In the genomic region with DNA sequence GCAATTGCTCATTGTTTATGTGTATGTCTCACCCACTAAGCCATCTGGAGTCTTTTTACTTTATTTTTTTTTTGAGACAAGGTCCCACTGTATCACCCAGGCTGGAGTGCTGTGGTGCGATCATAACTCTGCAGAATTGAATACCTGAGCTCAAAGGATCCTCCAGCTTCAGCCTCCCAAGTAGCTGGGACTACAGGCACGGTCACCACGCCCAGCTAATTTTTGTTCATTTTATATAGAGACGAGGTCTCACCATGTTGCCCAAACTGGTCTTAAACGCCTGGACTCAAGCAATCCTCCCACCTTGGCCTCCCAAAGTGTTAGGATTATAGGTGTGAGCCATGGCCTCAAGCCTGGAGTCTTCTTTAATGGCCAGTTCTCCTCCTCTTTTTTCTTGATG, we compare ENCODE assay signal across 23 cellular contexts. TPM values are rescaled to one million over a fixed set of nuclear protein-coding genes. Genes with fewer than 3 reads are reported as not detected.
"Had no signal": no experiment of that assay in that cellular context is flagged by ENCODE, and none has a peak within 500 bp of the region (broad histone marks: within the 10 kb centered on the region; RNA-seq: fewer than 3 reads in every experiment).

No MANE protein-coding gene starts in this region.

- H3K4me3 Mint-ChIP-seq: activated CD8-positive, alpha-beta T cell treated with anti-CD3 and anti-CD28 coated beads for 36 hours; activated naive CD8-positive, alpha-beta T cell treated with anti-CD3 and anti-CD28 coated beads, Interleukin-2, amount 50 U/mL, for 24 hours; activated T-cell treated with anti-CD3 and anti-CD28 coated beads, Interleukin-2, amount 50 U/mL, for 24 hours; nephron progenitor cell had no signal

- H3K27ac Mint-ChIP-seq: activated CD8-positive, alpha-beta T cell treated with anti-CD3 and anti-CD28 coated beads for 36 hours; activated naive CD8-positive, alpha-beta T cell treated with anti-CD3 and anti-CD28 coated beads, Interleukin-2, amount 50 U/mL, for 24 hours; activated T-cell treated with anti-CD3 and anti-CD28 coated beads, Interleukin-2, amount 50 U/mL, for 24 hours; activated T-helper 2 cell treated with anti-CD3 and anti-CD28 coated beads, Interferon-gamma antibody, Interleukin-2, Interleukin-4, amounts not matched to agents 10 μg/mL and 5 μg/mL and 100 μg/mL, durations not matched to agents 14 hours and 24 hours and 36 hours; nephron progenitor cell had no signal

- H3K27ac ChIP-seq: ascending aorta, esophagus muscularis mucosa, SK-N-MC, tibial nerve, vagina, WERI-Rb-1 had no signal

- DNase-seq: activated CD8-positive, alpha-beta T cell treated with anti-CD3 and anti-CD28 coated beads for 36 hours; activated naive CD4-positive, alpha-beta T cell treated with Interleukin-2 at 50 U/mL for 16 hours; activated naive CD8-positive, alpha-beta T cell treated with anti-CD3 and anti-CD28 coated beads, Interleukin-2, amount 50 U/mL, for 24 hours; effector memory CD4-positive, alpha-beta T cell; mesendoderm; nephron progenitor cell; occipital lobe; stimulated activated CD4-positive, alpha-beta T cell treated with anti-CD3 and anti-CD28 coated beads, Interleukin-15, amount 100 ng/mL, for 24 hours; stimulated activated CD4-positive, alpha-beta T cell treated with anti-CD3 and anti-CD28 coated beads, Interleukin-2, amount 100 ng/mL, for 48 hours; stimulated activated naive CD4-positive, alpha-beta T cell treated with Interleukin-2 at 50 U/mL for 16 hours; substantia nigra; WERI-Rb-1 had no signal

- ATAC-seq: activated CD8-positive, alpha-beta T cell treated with anti-CD3 and anti-CD28 coated beads for 36 hours; activated naive CD8-positive, alpha-beta T cell treated with anti-CD3 and anti-CD28 coated beads, Interleukin-2, amount 50 U/mL, for 24 hours had no signal

- H3K36me3 ChIP-seq: ascending aorta, esophagus muscularis mucosa, heart right ventricle, tibial nerve, vagina, WERI-Rb-1 had no signal

- H3K27me3 ChIP-seq: ascending aorta, tibial nerve, vagina had no signal

- H3K4me3 ChIP-seq: ascending aorta, esophagus muscularis mucosa, SK-N-MC, skin epidermis, tibial nerve, vagina had no signal

- H3K4me1 ChIP-seq: ascending aorta, esophagus muscularis mucosa, tibial nerve, vagina had no signal

- H3K9me3 Mint-ChIP-seq: activated CD8-positive, alpha-beta T cell treated with anti-CD3 and anti-CD28 coated beads for 36 hours; activated naive CD8-positive, alpha-beta T cell treated with anti-CD3 and anti-CD28 coated beads, Interleukin-2, amount 50 U/mL, for 24 hours; activated T-cell treated with anti-CD3 and anti-CD28 coated beads, Interleukin-2, amount 50 U/mL, for 24 hours; activated T-helper 2 cell treated with anti-CD3 and anti-CD28 coated beads, Interferon-gamma antibody, Interleukin-2, Interleukin-4, amounts not matched to agents 10 μg/mL and 5 μg/mL and 100 μg/mL, durations not matched to agents 14 hours and 24 hours and 36 hours had no signal

- H3K9me3 ChIP-seq: vagina had no signal

- H3K4me1 Mint-ChIP-seq: nephron progenitor cell had no signal

RNA-seq across cellular contexts. Expression of gene CD300LB, which starts 0.5 kb away (rescaled TPM):
- total RNA-seq: activated CD8-positive, alpha-beta T cell treated with anti-CD3 and anti-CD28 coated beads for 36 hours; activated T-helper 2 cell treated with anti-CD3 and anti-CD28 coated beads, Interferon-gamma antibody, Interleukin-2, Interleukin-4, amounts not matched to agents 10 μg/mL and 5 μg/mL and 100 μg/mL, durations not matched to agents 14 hours and 24 hours and 36 hours; ascending aorta; endothelial cell of umbilical vein; occipital lobe; T-helper 2 cell treated with Interferon-gamma antibody and Interleukin-4, amounts not matched to agents 100 ng/mL and 5 ng/mL, for 36 hours had no signal

RNA-seq across cellular contexts. Expression of gene CD300C, which starts 15.2 kb away (rescaled TPM):
- total RNA-seq: activated CD8-positive, alpha-beta T cell treated with anti-CD3 and anti-CD28 coated beads for 36 hours; activated T-helper 2 cell treated with anti-CD3 and anti-CD28 coated beads, Interferon-gamma antibody, Interleukin-2, Interleukin-4, amounts not matched to agents 10 μg/mL and 5 μg/mL and 100 μg/mL, durations not matched to agents 14 hours and 24 hours and 36 hours; ascending aorta; endothelial cell of umbilical vein; vagina had no signal

RNA-seq across cellular contexts. Expression of gene CD300H, which starts 36.6 kb away (rescaled TPM):
- total RNA-seq: activated CD8-positive, alpha-beta T cell treated with anti-CD3 and anti-CD28 coated beads for 36 hours; activated T-helper 2 cell treated with anti-CD3 and anti-CD28 coated beads, Interferon-gamma antibody, Interleukin-2, Interleukin-4, amounts not matched to agents 10 μg/mL and 5 μg/mL and 100 μg/mL, durations not matched to agents 14 hours and 24 hours and 36 hours; ascending aorta; endothelial cell of umbilical vein; esophagus muscularis mucosa; occipital lobe; T-helper 2 cell treated with Interferon-gamma antibody and Interleukin-4, amounts not matched to agents 100 ng/mL and 5 ng/mL, for 36 hours; tibial nerve; vagina had no signal
